1 cellular context compared by ENCODE assay signal in the genomic region with DNA sequence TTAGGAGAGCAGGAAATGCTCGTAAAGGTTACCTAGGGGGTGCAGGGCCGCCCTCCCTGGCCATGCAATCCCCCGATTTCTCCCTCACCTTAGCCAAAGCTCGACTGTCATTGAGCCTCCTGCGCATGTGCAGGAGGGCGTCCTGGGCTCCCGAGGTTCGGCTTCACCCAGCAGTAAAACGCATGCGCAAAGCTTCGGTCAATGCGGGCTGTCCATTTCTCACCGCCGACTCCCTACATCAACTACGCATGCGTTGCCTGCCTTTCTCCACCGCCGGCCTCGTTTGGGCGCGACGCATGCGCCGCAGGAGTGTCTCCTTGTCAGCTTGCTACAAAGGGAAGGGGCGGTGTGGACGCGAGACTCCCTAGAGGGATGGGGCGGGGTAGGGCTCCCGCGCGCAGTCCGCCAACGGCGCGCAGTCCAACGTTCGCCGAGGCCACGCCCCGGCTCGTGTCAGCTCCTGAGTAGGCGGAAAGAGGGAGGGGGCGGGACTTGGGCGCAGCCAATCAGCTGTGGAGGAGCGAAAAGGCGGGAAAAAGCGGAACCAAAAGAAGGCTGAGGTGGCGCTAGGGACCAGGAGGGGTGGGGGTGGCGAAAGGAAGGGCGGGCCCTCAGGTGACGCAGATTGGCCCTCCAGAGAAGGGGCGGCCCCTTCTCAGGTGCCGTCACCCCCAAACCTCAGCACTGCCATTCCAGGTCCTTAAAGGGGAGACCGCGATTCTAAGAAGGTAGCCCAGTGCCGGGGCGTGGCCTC.
TF ChIP-seq lines count a peak whose summit lies in the region.

A gene with protein sequence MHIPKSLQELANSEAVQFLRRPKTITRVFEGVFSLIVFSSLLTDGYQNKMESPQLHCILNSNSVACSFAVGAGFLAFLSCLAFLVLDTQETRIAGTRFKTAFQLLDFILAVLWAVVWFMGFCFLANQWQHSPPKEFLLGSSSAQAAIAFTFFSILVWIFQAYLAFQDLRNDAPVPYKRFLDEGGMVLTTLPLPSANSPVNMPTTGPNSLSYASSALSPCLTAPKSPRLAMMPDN (plus strand): TSS at position 558 of the 754 bp plus-strand sequence. CDS start 1,476 bp downstream, outside the sequence.
A gene (minus strand): TSS at position 131 of the 754 bp plus-strand sequence. CDS start 20 bp downstream, at position 111.

TF ChIP-seq in liver, 16 proteins besides CTCF, POLR2A, EP300 and RAD21:
- TF ChIP-seq, protein P1, sequence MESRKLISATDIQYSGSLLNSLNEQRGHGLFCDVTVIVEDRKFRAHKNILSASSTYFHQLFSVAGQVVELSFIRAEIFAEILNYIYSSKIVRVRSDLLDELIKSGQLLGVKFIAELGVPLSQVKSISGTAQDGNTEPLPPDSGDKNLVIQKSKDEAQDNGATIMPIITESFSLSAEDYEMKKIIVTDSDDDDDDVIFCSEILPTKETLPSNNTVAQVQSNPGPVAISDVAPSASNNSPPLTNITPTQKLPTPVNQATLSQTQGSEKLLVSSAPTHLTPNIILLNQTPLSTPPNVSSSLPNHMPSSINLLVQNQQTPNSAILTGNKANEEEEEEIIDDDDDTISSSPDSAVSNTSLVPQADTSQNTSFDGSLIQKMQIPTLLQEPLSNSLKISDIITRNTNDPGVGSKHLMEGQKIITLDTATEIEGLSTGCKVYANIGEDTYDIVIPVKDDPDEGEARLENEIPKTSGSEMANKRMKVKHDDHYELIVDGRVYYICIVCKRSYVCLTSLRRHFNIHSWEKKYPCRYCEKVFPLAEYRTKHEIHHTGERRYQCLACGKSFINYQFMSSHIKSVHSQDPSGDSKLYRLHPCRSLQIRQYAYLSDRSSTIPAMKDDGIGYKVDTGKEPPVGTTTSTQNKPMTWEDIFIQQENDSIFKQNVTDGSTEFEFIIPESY (IDR thresholded peaks at IDR 0.05): peak; percentile 83
- TF ChIP-seq HNF4G (IDR thresholded peaks at IDR 0.05): no peak
- no peak for TF ChIP-seq FOXA1 (IDR thresholded peaks at IDR 0.05)
- TF ChIP-seq, protein P2, sequence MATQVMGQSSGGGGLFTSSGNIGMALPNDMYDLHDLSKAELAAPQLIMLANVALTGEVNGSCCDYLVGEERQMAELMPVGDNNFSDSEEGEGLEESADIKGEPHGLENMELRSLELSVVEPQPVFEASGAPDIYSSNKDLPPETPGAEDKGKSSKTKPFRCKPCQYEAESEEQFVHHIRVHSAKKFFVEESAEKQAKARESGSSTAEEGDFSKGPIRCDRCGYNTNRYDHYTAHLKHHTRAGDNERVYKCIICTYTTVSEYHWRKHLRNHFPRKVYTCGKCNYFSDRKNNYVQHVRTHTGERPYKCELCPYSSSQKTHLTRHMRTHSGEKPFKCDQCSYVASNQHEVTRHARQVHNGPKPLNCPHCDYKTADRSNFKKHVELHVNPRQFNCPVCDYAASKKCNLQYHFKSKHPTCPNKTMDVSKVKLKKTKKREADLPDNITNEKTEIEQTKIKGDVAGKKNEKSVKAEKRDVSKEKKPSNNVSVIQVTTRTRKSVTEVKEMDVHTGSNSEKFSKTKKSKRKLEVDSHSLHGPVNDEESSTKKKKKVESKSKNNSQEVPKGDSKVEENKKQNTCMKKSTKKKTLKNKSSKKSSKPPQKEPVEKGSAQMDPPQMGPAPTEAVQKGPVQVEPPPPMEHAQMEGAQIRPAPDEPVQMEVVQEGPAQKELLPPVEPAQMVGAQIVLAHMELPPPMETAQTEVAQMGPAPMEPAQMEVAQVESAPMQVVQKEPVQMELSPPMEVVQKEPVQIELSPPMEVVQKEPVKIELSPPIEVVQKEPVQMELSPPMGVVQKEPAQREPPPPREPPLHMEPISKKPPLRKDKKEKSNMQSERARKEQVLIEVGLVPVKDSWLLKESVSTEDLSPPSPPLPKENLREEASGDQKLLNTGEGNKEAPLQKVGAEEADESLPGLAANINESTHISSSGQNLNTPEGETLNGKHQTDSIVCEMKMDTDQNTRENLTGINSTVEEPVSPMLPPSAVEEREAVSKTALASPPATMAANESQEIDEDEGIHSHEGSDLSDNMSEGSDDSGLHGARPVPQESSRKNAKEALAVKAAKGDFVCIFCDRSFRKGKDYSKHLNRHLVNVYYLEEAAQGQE (IDR thresholded peaks at IDR 0.05): peak; percentile 74
- peak; percentile 93 for TF ChIP-seq SP1 (IDR thresholded peaks at IDR 0.05)
- TF ChIP-seq YY1 (IDR thresholded peaks at IDR 0.05): peak; percentile 68
- TF ChIP-seq, protein P3, sequence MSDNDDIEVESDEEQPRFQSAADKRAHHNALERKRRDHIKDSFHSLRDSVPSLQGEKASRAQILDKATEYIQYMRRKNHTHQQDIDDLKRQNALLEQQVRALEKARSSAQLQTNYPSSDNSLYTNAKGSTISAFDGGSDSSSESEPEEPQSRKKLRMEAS (IDR thresholded peaks at IDR 0.05): peak; percentile 10
- no peak for TF ChIP-seq FOXA2 (IDR thresholded peaks at IDR 0.05)
- TF ChIP-seq NR2F2 (IDR thresholded peaks at IDR 0.05): no peak
- TF ChIP-seq EGR1 (IDR thresholded peaks at IDR 0.05; ENCODE audit: low read depth in 2 of 2): peak; percentile 82 to 92
- TF ChIP-seq, protein P4, sequence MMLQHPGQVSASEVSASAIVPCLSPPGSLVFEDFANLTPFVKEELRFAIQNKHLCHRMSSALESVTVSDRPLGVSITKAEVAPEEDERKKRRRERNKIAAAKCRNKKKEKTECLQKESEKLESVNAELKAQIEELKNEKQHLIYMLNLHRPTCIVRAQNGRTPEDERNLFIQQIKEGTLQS (IDR thresholded peaks at IDR 0.05): no peak
- no peak for TF ChIP-seq JUND (IDR thresholded peaks at IDR 0.05)
- TF ChIP-seq HNF4A (conservative IDR thresholded peaks at IDR 0.05): peak; percentile 49 to 55
- TF ChIP-seq GABPA (IDR thresholded peaks at IDR 0.05 in 1 of 2, conservative IDR thresholded peaks at IDR 0.05 in 1 of 2): peak in 1 of 2 donors; percentile 56
